In genomic region chr1:206030714-206031113, GRCh38 we compare ENCODE assay signal across 8 cellular contexts.
A peak's percentile ranks its signal among the peaks of the same experiment; 100 is the strongest.
DNase-seq lines count a peak whose midpoint lies in the region; ATAC-seq lines count a peak whose summit lies in the region.

No MANE protein-coding gene starts in this region.

- H3K9me3 Mint-ChIP-seq in memory B cell = peaks cover 2% of the 10 kb centered on the region

- peak overlapping the region; percentile 43 for H3K27ac Mint-ChIP-seq in memory B cell

- no peaks in the 10 kb centered on the region for H3K27me3 Mint-ChIP-seq in memory B cell

- H3K36me3 Mint-ChIP-seq in memory B cell = no peaks in the 10 kb centered on the region

- H3K4me3 Mint-ChIP-seq in memory B cell = peak overlapping the region; percentile 49

- peaks cover 30% of the 10 kb centered on the region for H3K4me1 Mint-ChIP-seq in memory B cell

- ATAC-seq in GM18867 (IDR thresholded peaks at IDR 0.05; ENCODE audit: unreplicated experiment) (peak; percentile 71), HG03571 (IDR thresholded peaks at IDR 0.05; ENCODE audit: unreplicated experiment) (peak; percentile 79), memory B cell (ENCODE audit: low read depth) (peak; percentile 78)

- DNase-seq in AG08396 (ENCODE audit: low spot score) (peak; percentile 51), NCI-H69 (lab: John Stamatoyannopoulos, UW) (peak; percentile 89), memory B cell (ENCODE audit: low spot score in 2 of 2) (peak; percentile 60 to 72)
- DNase-seq in activated CD4-positive, alpha-beta T cell treated with anti-CD3 and anti-CD28 coated beads, Interleukin-2, amount 50 U/mL, for 1 hour = peak; percentile 61
- peak; percentile 29 for DNase-seq in effector CD4-positive, alpha-beta T cell
- peak; percentile 21 to 43 for DNase-seq in stimulated activated CD8-positive, alpha-beta memory T cell treated with anti-CD3 and anti-CD28 coated beads, Interleukin-4, amount 100 ng/mL, for 1 hour (ENCODE audit: low read depth in 2 of 2, low spot score in 1 of 2)

Comparison
In these comparisons a context has a peak if more than half of its experiments do, and no peak if none do; other contexts are left out.
1. Peak in every context shown above with its lines: DNase-seq and ATAC-seq.
2. DNase-seq: peak in every context shown above with its lines; median percentile 89 in NCI-H69; 66 in memory B cell; 61 in activated CD4-positive, alpha-beta T cell treated with anti-CD3 and anti-CD28 coated beads, Interleukin-2, amount 50 U/mL, for 1 hour; 51 in AG08396; 32 in stimulated activated CD8-positive, alpha-beta memory T cell treated with anti-CD3 and anti-CD28 coated beads, Interleukin-4, amount 100 ng/mL, for 1 hour; 29 in effector CD4-positive, alpha-beta T cell.